10 cellular contexts compared by ENCODE assay signal in genomic region chr6:75524322-75524972, GRCh38. TPM values are rescaled to one million over a fixed set of nuclear protein-coding genes. Genes with fewer than 3 reads are reported as not detected.
DNase-seq lines count a peak whose midpoint lies in the region; ATAC-seq and TF ChIP-seq lines count a peak whose summit lies in the region.
"Had no signal": no experiment of that assay in that cellular context is flagged by ENCODE, and none has a peak within 500 bp of the region (broad histone marks: within the 10 kb centered on the region; RNA-seq: fewer than 3 reads in every experiment).

No MANE protein-coding gene starts in this region.

- no peak overlapping the region for H3K4me3 Mint-ChIP-seq in naive thymus-derived CD8-positive, alpha-beta T cell
- H3K4me3 Mint-ChIP-seq: immature natural killer cell had no signal

- POLR2A ChIA-PET in naive thymus-derived CD8-positive, alpha-beta T cell (lab: Charles Lee) = no interaction called here

- DNase-seq in AG08396 (ENCODE audit: low spot score) = peak; percentile 75
- peak; percentile 28 for DNase-seq in HuH-7.5 (ENCODE audit: low spot score)
- peak; percentile 99 for DNase-seq in choroid plexus epithelial cell (ENCODE audit: low read depth)
- peak; percentile 17 for DNase-seq in mucosa of gallbladder (ENCODE audit: low spot score)
- DNase-seq in naive thymus-derived CD8-positive, alpha-beta T cell = no peak
- DNase-seq in germinal center (ENCODE audit: low spot score) = no peak
- DNase-seq in NCI-H128 (lab: John Stamatoyannopoulos, UW; ENCODE audit: unreplicated experiment) = no peak
- DNase-seq: immature natural killer cell, NCI-H774 had no signal

- no peaks in the 10 kb centered on the region for H3K36me3 Mint-ChIP-seq in naive thymus-derived CD8-positive, alpha-beta T cell
- H3K36me3 Mint-ChIP-seq: immature natural killer cell had no signal

- H3K27me3 Mint-ChIP-seq in naive thymus-derived CD8-positive, alpha-beta T cell = peaks cover 0 to 28% (median 14%) of the 10 kb centered on the region in 5 donors

- no peak overlapping the region for H3K4me3 ChIP-seq in choroid plexus epithelial cell (ENCODE audit: low read depth, low read length)

- no peak for ATAC-seq in HG03139 (IDR thresholded peaks at IDR 0.05; ENCODE audit: unreplicated experiment)
- ATAC-seq in naive thymus-derived CD8-positive, alpha-beta T cell = no peak

- TF ChIP-seq CTCF in choroid plexus epithelial cell (conservative IDR thresholded peaks at IDR 0.05; ENCODE audit: low read depth, low read length) = no peak

- no peaks in the 10 kb centered on the region for H3K9me3 Mint-ChIP-seq in naive thymus-derived CD8-positive, alpha-beta T cell
- H3K9me3 Mint-ChIP-seq: immature natural killer cell had no signal

- H3K4me1 Mint-ChIP-seq in naive thymus-derived CD8-positive, alpha-beta T cell = no peaks in the 10 kb centered on the region
- H3K4me1 Mint-ChIP-seq: immature natural killer cell had no signal

- no peak overlapping the region for H3K27ac Mint-ChIP-seq in naive thymus-derived CD8-positive, alpha-beta T cell
- H3K27ac Mint-ChIP-seq: immature natural killer cell had no signal

RNA-seq across cellular contexts. Expression of gene FILIP1, which starts 30.8 kb away (rescaled TPM):
- total RNA-seq in mucosa of gallbladder = 22.9 TPM
- not detected for total RNA-seq in naive thymus-derived CD8-positive, alpha-beta T cell
- polyA plus RNA-seq in naive thymus-derived CD8-positive, alpha-beta T cell = under 1 TPM; 0.02 to 0.11 (median 0.02) TPM
- polyA plus RNA-seq: immature natural killer cell had no signal

Comparison
In these comparisons a context has a peak if more than half of its experiments do, and no peak if none do; other contexts are left out.
1. DNase-seq: peak in AG08396 (single experiment), HuH-7.5 (single experiment), choroid plexus epithelial cell (single experiment) and mucosa of gallbladder (single experiment); none in naive thymus-derived CD8-positive, alpha-beta T cell (0 of 10), germinal center (single experiment) and NCI-H128 (single experiment).
2. RNA of gene FILIP1, which starts 30.8 kb away (total RNA-seq): 22.9 TPM in mucosa of gallbladder (single experiment); not detected in naive thymus-derived CD8-positive, alpha-beta T cell; every median in the first group is over 10 times any median in the second.